ENCODE assay signal across 1 cellular context in genomic region chr3:171354706-171355582, GRCh38.
TF ChIP-seq lines count a peak whose summit lies in the region.

No MANE protein-coding gene starts in this region.

TF ChIP-seq in HEK293, 187 proteins besides CTCF, POLR2A, EP300 and RAD21 (continued from another document and continues in another):
- no peak for TF ChIP-seq PRDM4 (tag by site-specific recombination; IDR thresholded peaks at IDR 0.05)
- TF ChIP-seq ZNF670 (tag by site-specific recombination; IDR thresholded peaks at IDR 0.05; ENCODE audit: low read depth): no peak
- no peak for TF ChIP-seq GFI1B (tag by site-specific recombination; IDR thresholded peaks at IDR 0.05)
- no peak for TF ChIP-seq ZNF677 (tag by site-specific recombination; IDR thresholded peaks at IDR 0.05)
- no peak for TF ChIP-seq ZNF707 (tag by site-specific recombination; IDR thresholded peaks at IDR 0.05)
- TF ChIP-seq, protein P1, sequence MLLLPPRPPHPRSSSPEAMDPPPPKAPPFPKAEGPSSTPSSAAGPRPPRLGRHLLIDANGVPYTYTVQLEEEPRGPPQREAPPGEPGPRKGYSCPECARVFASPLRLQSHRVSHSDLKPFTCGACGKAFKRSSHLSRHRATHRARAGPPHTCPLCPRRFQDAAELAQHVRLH (tag by site-specific recombination; IDR thresholded peaks at IDR 0.05): no peak
- no peak for TF ChIP-seq PATZ1 (tag by site-specific recombination; IDR thresholded peaks at IDR 0.05)
- no peak for TF ChIP-seq ZNF23 (tag by site-specific recombination; IDR thresholded peaks at IDR 0.05; ENCODE audit: borderline replicate concordance)
- TF ChIP-seq PBX3 (CRISPR knock-in tag; IDR thresholded peaks at IDR 0.05): no peak
- no peak for TF ChIP-seq ZNF175 (tag by site-specific recombination; IDR thresholded peaks at IDR 0.05)
- TF ChIP-seq, protein P2, sequence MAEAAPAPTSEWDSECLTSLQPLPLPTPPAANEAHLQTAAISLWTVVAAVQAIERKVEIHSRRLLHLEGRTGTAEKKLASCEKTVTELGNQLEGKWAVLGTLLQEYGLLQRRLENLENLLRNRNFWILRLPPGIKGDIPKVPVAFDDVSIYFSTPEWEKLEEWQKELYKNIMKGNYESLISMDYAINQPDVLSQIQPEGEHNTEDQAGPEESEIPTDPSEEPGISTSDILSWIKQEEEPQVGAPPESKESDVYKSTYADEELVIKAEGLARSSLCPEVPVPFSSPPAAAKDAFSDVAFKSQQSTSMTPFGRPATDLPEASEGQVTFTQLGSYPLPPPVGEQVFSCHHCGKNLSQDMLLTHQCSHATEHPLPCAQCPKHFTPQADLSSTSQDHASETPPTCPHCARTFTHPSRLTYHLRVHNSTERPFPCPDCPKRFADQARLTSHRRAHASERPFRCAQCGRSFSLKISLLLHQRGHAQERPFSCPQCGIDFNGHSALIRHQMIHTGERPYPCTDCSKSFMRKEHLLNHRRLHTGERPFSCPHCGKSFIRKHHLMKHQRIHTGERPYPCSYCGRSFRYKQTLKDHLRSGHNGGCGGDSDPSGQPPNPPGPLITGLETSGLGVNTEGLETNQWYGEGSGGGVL (tag by site-specific recombination; IDR thresholded peaks at IDR 0.05): no peak
- no peak for TF ChIP-seq ZNF596 (tag by site-specific recombination; IDR thresholded peaks at IDR 0.05)
- no peak for TF ChIP-seq KLF1 (tag by site-specific recombination; IDR thresholded peaks at IDR 0.05)
- TF ChIP-seq SP7 (tag by site-specific recombination; IDR thresholded peaks at IDR 0.05): peak; percentile 37; the same call in 1 of the 2 replicates
- no peak for TF ChIP-seq ZNF280D (tag by site-specific recombination; IDR thresholded peaks at IDR 0.05)
- TF ChIP-seq ZNF138 (tag by site-specific recombination; IDR thresholded peaks at IDR 0.05; ENCODE audit: borderline replicate concordance): no peak
- TF ChIP-seq ZNF19 (tag by site-specific recombination; IDR thresholded peaks at IDR 0.05; ENCODE audit: low read depth): no peak
- no peak for TF ChIP-seq MYNN (tag by site-specific recombination; IDR thresholded peaks at IDR 0.05; ENCODE audit: borderline replicate concordance)
- TF ChIP-seq ZNF777 (tag by site-specific recombination; IDR thresholded peaks at IDR 0.05; ENCODE audit: borderline replicate concordance): no peak
- no peak; the same call in 1 of the 2 replicates for TF ChIP-seq TSHZ1 (tag by site-specific recombination; IDR thresholded peaks at IDR 0.05; ENCODE audit: borderline replicate concordance)
- TF ChIP-seq PRDM10 (tag by site-specific recombination; IDR thresholded peaks at IDR 0.05): no peak
- no peak for TF ChIP-seq ZNF792 (tag by site-specific recombination; IDR thresholded peaks at IDR 0.05)
- peak; percentile 78 for TF ChIP-seq ZNF366 (tag by site-specific recombination; conservative IDR thresholded peaks at IDR 0.05)
- no peak for TF ChIP-seq ZNF776 (tag by site-specific recombination; IDR thresholded peaks at IDR 0.05; ENCODE audit: borderline replicate concordance)
- no peak for TF ChIP-seq ZNF394 (tag by site-specific recombination; IDR thresholded peaks at IDR 0.05; ENCODE audit: borderline replicate concordance)
- no peak for TF ChIP-seq ZNF76 (tag by site-specific recombination; IDR thresholded peaks at IDR 0.05; ENCODE audit: borderline replicate concordance, low read depth)
- TF ChIP-seq ZNF626 (tag by site-specific recombination; IDR thresholded peaks at IDR 0.05): no peak
- 0 out of 2 replicates have a peak, but pooled peaks have one; percentile 16 for TF ChIP-seq ZBTB1 (tag by site-specific recombination; IDR thresholded peaks at IDR 0.05)
- no peak for TF ChIP-seq ZNF785 (tag by site-specific recombination; IDR thresholded peaks at IDR 0.05)
- no peak for TF ChIP-seq KLF17 (tag by site-specific recombination; IDR thresholded peaks at IDR 0.05)
- no peak for TF ChIP-seq ZNF561 (tag by site-specific recombination; IDR thresholded peaks at IDR 0.05; ENCODE audit: borderline replicate concordance)
- no peak for TF ChIP-seq ZNF610 (tag by site-specific recombination; IDR thresholded peaks at IDR 0.05; ENCODE audit: borderline replicate concordance)
- TF ChIP-seq SP3 (tag by site-specific recombination; IDR thresholded peaks at IDR 0.05): no peak
- TF ChIP-seq, protein P3, sequence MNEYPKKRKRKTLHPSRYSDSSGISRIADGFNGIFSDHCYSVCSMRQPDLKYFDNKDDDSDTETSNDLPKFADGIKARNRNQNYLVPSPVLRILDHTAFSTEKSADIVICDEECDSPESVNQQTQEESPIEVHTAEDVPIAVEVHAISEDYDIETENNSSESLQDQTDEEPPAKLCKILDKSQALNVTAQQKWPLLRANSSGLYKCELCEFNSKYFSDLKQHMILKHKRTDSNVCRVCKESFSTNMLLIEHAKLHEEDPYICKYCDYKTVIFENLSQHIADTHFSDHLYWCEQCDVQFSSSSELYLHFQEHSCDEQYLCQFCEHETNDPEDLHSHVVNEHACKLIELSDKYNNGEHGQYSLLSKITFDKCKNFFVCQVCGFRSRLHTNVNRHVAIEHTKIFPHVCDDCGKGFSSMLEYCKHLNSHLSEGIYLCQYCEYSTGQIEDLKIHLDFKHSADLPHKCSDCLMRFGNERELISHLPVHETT (tag by site-specific recombination; IDR thresholded peaks at IDR 0.05): peak; percentile 42; the same call in 1 of the 2 replicates
- no peak for TF ChIP-seq SP2 (tag by site-specific recombination; IDR thresholded peaks at IDR 0.05)
- TF ChIP-seq ZNF473 (tag by site-specific recombination; IDR thresholded peaks at IDR 0.05): no peak
- no peak for TF ChIP-seq ZNF223 (tag by site-specific recombination; IDR thresholded peaks at IDR 0.05)
